In genomic region chr19:55383279-55383788, GRCh38 we compare ENCODE assay signal across 8 cellular contexts. TPM values are rescaled to one million over a fixed set of nuclear protein-coding genes. Genes with fewer than 3 reads are reported as not detected.
DNase-seq lines count a peak whose midpoint lies in the region; ATAC-seq and TF ChIP-seq lines count a peak whose summit lies in the region.

No MANE protein-coding gene starts in this region.

- peak overlapping the region; percentile 31; the same call in 1 of the 2 replicates for H3K4me3 ChIP-seq in iPS DF 6.9 (ENCODE audit: low read length)
- H3K4me3 ChIP-seq in suprapubic skin: peak overlapping the region; percentile 87
- peak overlapping the region in 1 of 3 donors; percentile 27 for H3K4me3 ChIP-seq in thyroid gland (replicated peaks in 1 of 3)

- DNase-seq in activated CD4-positive, alpha-beta T cell treated with anti-CD3 and anti-CD28 coated beads for 4 hours: peak; percentile 23 to 29
- no peak for DNase-seq in activated CD4-positive, alpha-beta T cell treated with anti-CD3 and anti-CD28 coated beads, Interleukin-2, amount 50 U/mL, for 4 hours
- peak; percentile 33 for DNase-seq in activated CD4-positive, alpha-beta memory T cell treated with anti-CD3 and anti-CD28 coated beads for 36 hours
- DNase-seq in iPS DF 6.9 (ENCODE audit: low read depth, low spot score) (no peak), suprapubic skin (ENCODE audit: low spot score in 2 of 2) (no peak), thyroid gland (no peak), NCI-H2196 (lab: John Stamatoyannopoulos, UW; ENCODE audit: unreplicated experiment) (no peak), sciatic nerve (ENCODE audit: low spot score) (no peak)

- CTCF ChIA-PET in activated CD4-positive, alpha-beta memory T cell treated with anti-CD3 and anti-CD28 coated beads for 36 hours (lab: Charles Lee): interaction anchor here (0.7 to 3.2 kb wide), 20 partner anchors 11 to 242 kb away, joined by 3 to 43 read pairs (median 4); partner anchors contain the start of genes HSPBP1, KMT5C, PPP6R1 and ZNF628

- H3K27ac ChIP-seq in iPS DF 6.9 (ENCODE audit: low read length) (no peak overlapping the region), suprapubic skin (no peak overlapping the region), thyroid gland (peak overlapping the region in 1 of 3 donors; percentile 41)

- no peaks in the 10 kb centered on the region for H3K9me3 Mint-ChIP-seq in activated CD4-positive, alpha-beta memory T cell treated with anti-CD3 and anti-CD28 coated beads for 36 hours

- no peaks in the 10 kb centered on the region for H3K27me3 ChIP-seq in iPS DF 6.9 (ENCODE audit: control insufficient read depth, insufficient read depth, low read length)
- H3K27me3 ChIP-seq in suprapubic skin: no peaks in the 10 kb centered on the region
- no peaks in the 10 kb centered on the region for H3K27me3 ChIP-seq in thyroid gland

- TF ChIP-seq EP300 in suprapubic skin (IDR thresholded peaks at IDR 0.05): no peak

- H3K4me1 ChIP-seq in iPS DF 6.9 (ENCODE audit: control insufficient read depth, insufficient read depth, low read length) (peaks cover 3% of the 10 kb centered on the region), suprapubic skin (peaks cover 40% of the 10 kb centered on the region), thyroid gland (peaks cover 35 to 36% of the 10 kb centered on the region in 2 donors)

- H3K4me3 Mint-ChIP-seq in activated CD4-positive, alpha-beta memory T cell treated with anti-CD3 and anti-CD28 coated beads for 36 hours: peak overlapping the region; percentile 82

- no peak for ATAC-seq in sciatic nerve

- POLR2A ChIA-PET in activated CD4-positive, alpha-beta memory T cell treated with anti-CD3 and anti-CD28 coated beads for 36 hours (lab: Charles Lee): interaction anchor here (1.1 to 10.6 kb wide), 13 partner anchors 15 to 254 kb away, joined by 3 to 118 read pairs (median 8); partner anchors contain the start of genes FIZ1, HSPBP1, KMT5C and PPP6R1

- no peak for TF ChIP-seq POLR2A in suprapubic skin (IDR thresholded peaks at IDR 0.05)
- no peak for TF ChIP-seq POLR2A in thyroid gland (IDR thresholded peaks at IDR 0.05)

- H3K9me3 ChIP-seq in iPS DF 6.9 (ENCODE audit: control insufficient read depth, insufficient read depth, low read length) (no peaks in the 10 kb centered on the region), suprapubic skin (no peaks in the 10 kb centered on the region), thyroid gland (no peaks in the 10 kb centered on the region)

- peak overlapping the region; percentile 84 for H3K27ac Mint-ChIP-seq in activated CD4-positive, alpha-beta memory T cell treated with anti-CD3 and anti-CD28 coated beads for 36 hours

- H3K27me3 Mint-ChIP-seq in activated CD4-positive, alpha-beta memory T cell treated with anti-CD3 and anti-CD28 coated beads for 36 hours: no peaks in the 10 kb centered on the region

- intact Hi-C loops in activated CD4-positive, alpha-beta memory T cell treated with anti-CD3 and anti-CD28 coated beads for 36 hours (cut with micrococcal nuclease): no loop called here
- intact Hi-C loops in thyroid gland (cut with DNase I): loop anchor here (10.0 kb wide), 1 partner anchor 271 kb away; the partner anchor contains the start of gene U2AF2
- intact Hi-C loops in sciatic nerve (cut with DNase I): loop anchor here (5.0 kb wide), 1 partner anchor 81 kb away; no protein-coding TSS in a partner anchor

- no CpG with 5 or more reads among the region's 31 CpGs for WGBS in iPS DF 6.9 (ENCODE audit: insufficient coverage, insufficient read length)
- 17% methylated on average over 18 of the region's 31 CpGs for WGBS in suprapubic skin
- WGBS in thyroid gland, 2 donors: 18 to 20% methylated on average over 15 to 19 of the region's 31 CpGs

- peaks cover 37% of the 10 kb centered on the region for H3K4me1 Mint-ChIP-seq in activated CD4-positive, alpha-beta memory T cell treated with anti-CD3 and anti-CD28 coated beads for 36 hours (ENCODE audit: low read depth)

- H3K36me3 Mint-ChIP-seq in activated CD4-positive, alpha-beta memory T cell treated with anti-CD3 and anti-CD28 coated beads for 36 hours: peaks cover 27% of the 10 kb centered on the region

- no peak for TF ChIP-seq CTCF in suprapubic skin (IDR thresholded peaks at IDR 0.05)
- TF ChIP-seq CTCF in thyroid gland (IDR thresholded peaks at IDR 0.05): no peak

- H3K36me3 ChIP-seq in iPS DF 6.9 (ENCODE audit: control insufficient read depth, insufficient read depth, low read length) (peaks cover 13% of the 10 kb centered on the region), suprapubic skin (peaks cover 13% of the 10 kb centered on the region), thyroid gland (peaks cover 11 to 12% of the 10 kb centered on the region in 2 donors)

RNA-seq across cellular contexts. Expression of gene TMEM238, which starts 0.8 kb away (rescaled TPM):
- total RNA-seq in activated CD4-positive, alpha-beta memory T cell treated with anti-CD3 and anti-CD28 coated beads for 36 hours: 1 to 10 TPM; 6.3 to 7.0 TPM
- total RNA-seq in suprapubic skin (10 to 100 TPM in 3 of 4 donors, 1 to 10 TPM in 1; 6.3 to 37.1 (median 29.3) TPM), thyroid gland (10 to 100 TPM in 3 of 4 donors, 1 to 10 TPM in 1; 6.3 to 73.5 (median 31.2) TPM), sciatic nerve (2.9 TPM)

RNA-seq across cellular contexts. Expression of gene RPL28, which starts 2.4 kb away (rescaled TPM):
- 1,000 to 10,000 TPM; 2,630 to 2,642 TPM for total RNA-seq in activated CD4-positive, alpha-beta memory T cell treated with anti-CD3 and anti-CD28 coated beads for 36 hours
- total RNA-seq in suprapubic skin: 100 to 1,000 TPM; 605 to 767 (median 714) TPM
- total RNA-seq in thyroid gland: 100 to 1,000 TPM; 156 to 404 (median 205) TPM
- total RNA-seq in sciatic nerve: 902 TPM

RNA-seq across cellular contexts. Expression of gene TMEM190, which starts 6.7 kb away (rescaled TPM):
- not detected for total RNA-seq in activated CD4-positive, alpha-beta memory T cell treated with anti-CD3 and anti-CD28 coated beads for 36 hours
- total RNA-seq in suprapubic skin: not detected
- not detected for total RNA-seq in thyroid gland
- total RNA-seq in sciatic nerve: not detected

RNA-seq across cellular contexts. Expression of gene IL11, which starts 13.1 kb away (rescaled TPM):
- under 1 TPM; 0.17 to 0.39 TPM for total RNA-seq in activated CD4-positive, alpha-beta memory T cell treated with anti-CD3 and anti-CD28 coated beads for 36 hours
- total RNA-seq in suprapubic skin: 1 to 10 TPM in 3 of 4 donors, under 1 TPM in 1; 0.97 to 1.7 (median 1.2) TPM
- not detected for total RNA-seq in thyroid gland
- 0.45 TPM for total RNA-seq in sciatic nerve

RNA-seq across cellular contexts. Expression of gene GARIN5B, which starts 20.3 kb away (rescaled TPM):
- total RNA-seq in activated CD4-positive, alpha-beta memory T cell treated with anti-CD3 and anti-CD28 coated beads for 36 hours: not detected
- not detected for total RNA-seq in suprapubic skin
- not detected for total RNA-seq in thyroid gland
- not detected for total RNA-seq in sciatic nerve

Comparison
In these comparisons a context has a peak if more than half of its experiments do, and no peak if none do; other contexts are left out.
1. DNase-seq: peak in activated CD4-positive, alpha-beta T cell treated with anti-CD3 and anti-CD28 coated beads for 4 hours (2 of 2) and activated CD4-positive, alpha-beta memory T cell treated with anti-CD3 and anti-CD28 coated beads for 36 hours (single experiment); none in activated CD4-positive, alpha-beta T cell treated with anti-CD3 and anti-CD28 coated beads, Interleukin-2, amount 50 U/mL, for 4 hours (0 of 2), iPS DF 6.9 (single experiment), suprapubic skin (0 of 2), thyroid gland (0 of 2), NCI-H2196 (single experiment) and sciatic nerve (single experiment).